Comparison of ENCODE assay signal across 20 cellular contexts in the genomic region with DNA sequence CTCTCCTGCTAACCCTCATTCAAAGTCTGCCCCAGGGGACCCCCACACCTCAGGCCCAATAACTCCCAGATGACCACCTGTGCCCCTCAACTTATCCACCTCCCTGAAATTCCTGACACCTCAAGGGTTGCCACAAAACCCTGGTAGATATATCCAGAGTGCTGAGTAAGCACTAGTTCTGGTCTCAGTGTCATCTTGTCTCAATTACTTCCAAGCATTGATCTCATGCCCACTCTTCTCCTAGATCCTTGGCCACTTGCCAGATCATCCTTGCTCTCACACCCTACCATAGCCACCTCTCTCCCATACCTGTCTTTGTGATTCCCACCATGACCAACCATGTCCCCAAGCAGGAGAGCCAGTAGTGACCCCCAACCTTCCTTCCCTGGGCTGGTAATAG. TPM values are rescaled to one million over a fixed set of nuclear protein-coding genes. Genes with fewer than 3 reads are reported as not detected.
A peak's percentile ranks its signal among the peaks of the same experiment; 100 is the strongest.
DNase-seq lines count a peak whose midpoint lies in the region; ATAC-seq and TF ChIP-seq lines count a peak whose summit lies in the region.
"Had no signal": no experiment of that assay in that cellular context is flagged by ENCODE, and none has a peak within 500 bp of the region (broad histone marks: within the 10 kb centered on the region; RNA-seq: fewer than 3 reads in every experiment).

No MANE protein-coding gene starts in this region.

- POLR2A ChIA-PET in PC-9 (lab: Charles Lee; ENCODE audit: unreplicated experiment) = no interaction called here

- H3K27ac ChIP-seq in PC-9 (no peak overlapping the region), endodermal cell (ENCODE audit: low read depth, low read length) (no peak overlapping the region)
- H3K27ac ChIP-seq: heart right ventricle, lower lobe of right lung, SJCRH30 had no signal

- no peak overlapping the region for H2AFZ ChIP-seq in PC-9

- no peaks in the 10 kb centered on the region for H3K27me3 Mint-ChIP-seq in activated CD4-positive, alpha-beta T cell treated with anti-CD3 and anti-CD28 coated beads, Interleukin-2, amount 10 ng/mL, durations not matched to agents 24 days and 14 days
- peaks cover 9% of the 10 kb centered on the region for H3K27me3 Mint-ChIP-seq in endodermal cell (ENCODE audit: insufficient read depth)
- H3K27me3 Mint-ChIP-seq in progenitor cell of endocrine pancreas = no peaks in the 10 kb centered on the region

- peaks cover 64% of the 10 kb centered on the region for H3K36me3 Mint-ChIP-seq in activated CD4-positive, alpha-beta T cell treated with anti-CD3 and anti-CD28 coated beads, Interleukin-2, amount 10 ng/mL, durations not matched to agents 24 days and 14 days (ENCODE audit: low read depth)
- H3K36me3 Mint-ChIP-seq in endodermal cell (ENCODE audit: low read depth) = peaks cover 65% of the 10 kb centered on the region
- H3K36me3 Mint-ChIP-seq in progenitor cell of endocrine pancreas (ENCODE audit: insufficient read depth) = peaks cover 64% of the 10 kb centered on the region

- H3K4me1 ChIP-seq in PC-9 (replicated peaks; ENCODE audit: insufficient read depth) (peaks cover 10% of the 10 kb centered on the region), endodermal cell (ENCODE audit: control insufficient read depth, insufficient read depth, low read length) (no peaks in the 10 kb centered on the region)

- no peak overlapping the region for H3K9ac ChIP-seq in endodermal cell (ENCODE audit: extremely low read depth, low read length, poor library complexity, severe bottlenecking)

- peak overlapping the region; percentile 1 for H3K4me3 Mint-ChIP-seq in activated CD4-positive, alpha-beta T cell treated with anti-CD3 and anti-CD28 coated beads, Interleukin-2, amount 10 ng/mL, durations not matched to agents 24 days and 14 days
- H3K4me3 Mint-ChIP-seq in endodermal cell (peak overlapping the region; percentile 71), progenitor cell of endocrine pancreas (ENCODE audit: low read depth) (peak overlapping the region; percentile 50)

- peaks cover 67% of the 10 kb centered on the region for H3K9me3 ChIP-seq in PC-9 (ENCODE audit: insufficient read depth, low read depth)
- peaks cover 72% of the 10 kb centered on the region for H3K9me3 ChIP-seq in endodermal cell (ENCODE audit: control insufficient read depth, low read length)

- peaks cover 14% of the 10 kb centered on the region for H3K79me2 ChIP-seq in PC-9 (ENCODE audit: low read depth)

- BruUV-seq in PC-9 (replicated peaks; lab: Mats Ljungman, UMichigan) = no TSS peak

- H3K36me3 ChIP-seq in PC-9 (ENCODE audit: low read depth) (peaks cover 61% of the 10 kb centered on the region), endodermal cell (ENCODE audit: control insufficient read depth, insufficient read depth, low read length) (peaks cover 61% of the 10 kb centered on the region)

- no peak for ATAC-seq in GM21360 (IDR thresholded peaks at IDR 0.05; ENCODE audit: unreplicated experiment)
- no peak for ATAC-seq in GM18873 (IDR thresholded peaks at IDR 0.05; ENCODE audit: low FRiP score, unreplicated experiment)
- ATAC-seq: heart right ventricle, lower lobe of right lung, PC-3 had no signal

- intact Hi-C loops in activated CD4-positive, alpha-beta T cell treated with anti-CD3 and anti-CD28 coated beads, Interleukin-2, amount 10 ng/mL, durations not matched to agents 24 days and 14 days (cut with micrococcal nuclease) = loop anchor here (5.0 to 10.0 kb wide), 2 partner anchors 79 to 238 kb away; partner anchors contain the start of genes ZNF552 and ZNF773
- intact Hi-C loops in PC-9 (cut with micrococcal nuclease; ENCODE audit: unreplicated experiment) = loop anchor here (5.0 kb wide), 1 partner anchor 99 kb away; the partner anchor contains the start of gene ZNF772

- H3K27ac Mint-ChIP-seq in activated CD4-positive, alpha-beta T cell treated with anti-CD3 and anti-CD28 coated beads, Interleukin-2, amount 10 ng/mL, durations not matched to agents 24 days and 14 days = no peak overlapping the region
- no peak overlapping the region for H3K27ac Mint-ChIP-seq in endodermal cell
- peak overlapping the region; percentile 44 for H3K27ac Mint-ChIP-seq in progenitor cell of endocrine pancreas

- peaks cover 46% of the 10 kb centered on the region for H3K9me3 Mint-ChIP-seq in activated CD4-positive, alpha-beta T cell treated with anti-CD3 and anti-CD28 coated beads, Interleukin-2, amount 10 ng/mL, durations not matched to agents 24 days and 14 days
- peaks cover 96% of the 10 kb centered on the region for H3K9me3 Mint-ChIP-seq in endodermal cell
- peaks cover 66% of the 10 kb centered on the region for H3K9me3 Mint-ChIP-seq in progenitor cell of endocrine pancreas (ENCODE audit: low read depth)

- H3K4me2 ChIP-seq in PC-9 = no peak overlapping the region

- no peaks in the 10 kb centered on the region; the same call in 1 of the 2 replicates for H3F3A ChIP-seq in PC-9 (ENCODE audit: insufficient read depth, low read depth)

- CTCF ChIA-PET in PC-9 (lab: Charles Lee) = no interaction called here

- peak overlapping the region; percentile 75; the same call in 1 of the 2 replicates for H3K4me3 ChIP-seq in PC-9
- peak overlapping the region; percentile 94 for H3K4me3 ChIP-seq in endodermal cell (ENCODE audit: low read length)
- H3K4me3 ChIP-seq: heart right ventricle, lower lobe of right lung, SJCRH30 had no signal

- no peaks in the 10 kb centered on the region for H3K9me2 ChIP-seq in PC-9 (ENCODE audit: insufficient read depth)

- H4K20me1 ChIP-seq in PC-9 (ENCODE audit: insufficient read depth) = no peaks in the 10 kb centered on the region

- no peak for DNase-seq in activated CD4-positive, alpha-beta T cell treated with anti-CD3 and anti-CD28 coated beads, Interleukin-2, amount 10 ng/mL, durations not matched to agents 24 days and 14 days
- no peak for DNase-seq in activated CD4-positive, alpha-beta T cell treated with anti-CD3 and anti-CD28 coated beads, Interleukin-2, amount 50 U/mL, for 4 hours
- DNase-seq in PC-9 = no peak
- no peak for DNase-seq in endodermal cell
- no peak for DNase-seq in progenitor cell of endocrine pancreas (ENCODE audit: low spot score, unreplicated experiment)
- no peak for DNase-seq in islet precursor cell
- DNase-seq: activated CD8-positive, alpha-beta memory T cell treated with anti-CD3 and anti-CD28 coated beads, Interleukin-2, amount 50 U/mL, for 4 hours; activated gamma-delta T cell treated with Interleukin-2 at 50 U/mL for 16 hours; H7; heart right ventricle; lower lobe of right lung; NCI-H1417 treated with DMSO at 0.1 percent for 48 hours; NCI-H82; PC-3; SJCRH30; T1000 had no signal

- H3K27me3 ChIP-seq in PC-9 (ENCODE audit: insufficient read depth, low read depth) (0 out of 2 replicates have a peak, but pooled peaks cover 3% of the 10 kb centered on the region), endodermal cell (ENCODE audit: control insufficient read depth, insufficient read depth, low read length, poor library complexity, severe bottlenecking) (no peaks in the 10 kb centered on the region)
- H3K27me3 ChIP-seq: heart right ventricle, SJCRH30 had no signal

- TF ChIP-seq CTCF in PC-9 (conservative IDR thresholded peaks at IDR 0.05) = no peak
- TF ChIP-seq CTCF in endodermal cell (conservative IDR thresholded peaks at IDR 0.05) = no peak
- TF ChIP-seq CTCF in progenitor cell of endocrine pancreas (IDR thresholded peaks at IDR 0.05; ENCODE audit: unreplicated experiment) = no peak

- H3K4me1 Mint-ChIP-seq in activated CD4-positive, alpha-beta T cell treated with anti-CD3 and anti-CD28 coated beads, Interleukin-2, amount 10 ng/mL, durations not matched to agents 24 days and 14 days = peaks cover 18% of the 10 kb centered on the region
- H3K4me1 Mint-ChIP-seq in endodermal cell = no peaks in the 10 kb centered on the region
- H3K4me1 Mint-ChIP-seq in progenitor cell of endocrine pancreas (ENCODE audit: low read depth) = peaks cover 8% of the 10 kb centered on the region

RNA-seq across cellular contexts. Expression of gene ZNF416, which starts 2.0 kb away (rescaled TPM):
- total RNA-seq in activated CD4-positive, alpha-beta T cell treated with anti-CD3 and anti-CD28 coated beads, Interleukin-2, amount 10 ng/mL, durations not matched to agents 24 days and 14 days = 3.4 and 3.5 TPM in 2 replicates
- total RNA-seq in PC-9 (2021) (4.8 and 5.6 TPM in 2 replicates), endodermal cell (1 to 10 TPM; 8.0 to 9.1 TPM), progenitor cell of endocrine pancreas (7.2 and 8.6 TPM in 2 replicates)
- 6.4 TPM for polyA plus RNA-seq in endodermal cell (2013, experiment 1 of 2)
- 6.7 TPM for polyA plus RNA-seq in endodermal cell (2013, experiment 2 of 2)

RNA-seq across cellular contexts. Expression of gene ZIK1, which starts 7.3 kb away (rescaled TPM):
- 2.8 and 4.1 TPM in 2 replicates for total RNA-seq in activated CD4-positive, alpha-beta T cell treated with anti-CD3 and anti-CD28 coated beads, Interleukin-2, amount 10 ng/mL, durations not matched to agents 24 days and 14 days
- total RNA-seq in PC-9 (2021) = 2.2 TPM in 2 replicates
- 10 to 100 TPM; 15.8 to 25.7 TPM for total RNA-seq in endodermal cell
- 19.9 TPM for polyA plus RNA-seq in endodermal cell (2013, experiment 1 of 2)
- polyA plus RNA-seq in endodermal cell (2013, experiment 2 of 2) = 17.2 TPM
- total RNA-seq in progenitor cell of endocrine pancreas = 12.9 and 13.7 TPM in 2 replicates
- total RNA-seq: A172, G401 had no signal

RNA-seq across cellular contexts. Expression of gene ZNF550, which starts 17.0 kb away (rescaled TPM):
- total RNA-seq in activated CD4-positive, alpha-beta T cell treated with anti-CD3 and anti-CD28 coated beads, Interleukin-2, amount 10 ng/mL, durations not matched to agents 24 days and 14 days = 7.4 and 9.3 TPM in 2 replicates
- 18.2 and 19.8 TPM in 2 replicates for total RNA-seq in PC-9 (2021)
- total RNA-seq in endodermal cell = 10 to 100 TPM; 12.3 to 16.2 TPM
- 9.0 TPM for polyA plus RNA-seq in endodermal cell (2013, experiment 1 of 2)
- polyA plus RNA-seq in endodermal cell (2013, experiment 2 of 2) = 8.9 TPM
- total RNA-seq in progenitor cell of endocrine pancreas = 15.7 and 15.9 TPM in 2 replicates

RNA-seq across cellular contexts. Expression of gene ZNF530, which starts 23.0 kb away (rescaled TPM):
- total RNA-seq in activated CD4-positive, alpha-beta T cell treated with anti-CD3 and anti-CD28 coated beads, Interleukin-2, amount 10 ng/mL, durations not matched to agents 24 days and 14 days = 4.5 and 5.7 TPM in 2 replicates
- total RNA-seq in PC-9 (2021) (9.5 and 10.5 TPM in 2 replicates), endodermal cell (10 to 100 TPM in 1 of 2 donors, 1 to 10 TPM in 1; 5.6 to 10.1 TPM), progenitor cell of endocrine pancreas (4.4 and 4.9 TPM in 2 replicates)
- polyA plus RNA-seq in endodermal cell (2013, experiment 1 of 2) = 5.6 TPM
- polyA plus RNA-seq in endodermal cell (2013, experiment 2 of 2) = 6.0 TPM

RNA-seq across cellular contexts. Expression of gene ZNF134, which starts 37.4 kb away (rescaled TPM):
- 7.2 and 9.1 TPM in 2 replicates for total RNA-seq in activated CD4-positive, alpha-beta T cell treated with anti-CD3 and anti-CD28 coated beads, Interleukin-2, amount 10 ng/mL, durations not matched to agents 24 days and 14 days
- total RNA-seq in PC-9 (2021) = 16.5 and 19.1 TPM in 2 replicates
- total RNA-seq in endodermal cell = 10 to 100 TPM; 30.8 to 37.5 TPM
- 21.0 TPM for polyA plus RNA-seq in endodermal cell (2013, experiment 1 of 2)
- polyA plus RNA-seq in endodermal cell (2013, experiment 2 of 2) = 21.2 TPM
- 24.9 and 26.8 TPM in 2 replicates for total RNA-seq in progenitor cell of endocrine pancreas

Comparison
In these comparisons a context has a peak if more than half of its experiments do, and no peak if none do; other contexts are left out.
1. H3K4me3 Mint-ChIP-seq: peak in every context shown above with its lines; median percentile 71 in endodermal cell; 50 in progenitor cell of endocrine pancreas; 1 in activated CD4-positive, alpha-beta T cell treated with anti-CD3 and anti-CD28 coated beads, Interleukin-2, amount 10 ng/mL, durations not matched to agents 24 days and 14 days.